In genomic region chr11:77411717-77412441, GRCh38 we compare ENCODE assay signal across 9 cellular contexts.
DNase-seq lines count a peak whose midpoint lies in the region; ATAC-seq, FAIRE-seq and TF ChIP-seq lines count a peak whose summit lies in the region.
"Had no signal": no experiment of that assay in that cellular context is flagged by ENCODE, and none has a peak within 500 bp of the region (broad histone marks: within the 10 kb centered on the region; RNA-seq: fewer than 3 reads in every experiment).

No MANE protein-coding gene starts in this region.

- peaks cover 0 to 32% (median 3%) of the 10 kb centered on the region in 4 donors for H3K4me1 ChIP-seq in Peyer's patch

- FAIRE-seq in GM19239 (lab: Jason Lieb, UNC): peak; percentile 94
- FAIRE-seq: endometrium had no signal

- TF ChIP-seq CTCF in BJ (IDR thresholded peaks at IDR 0.05; ENCODE audit: insufficient read depth, low read depth, low read length) (peak; percentile 39), Peyer's patch (IDR thresholded peaks at IDR 0.05) (peak in 3 of 6 experiments; percentile 20 to 39 (median 27)), fibroblast of villous mesenchyme (IDR thresholded peaks at IDR 0.05; ENCODE audit: insufficient read depth, low read depth, low read length) (peak; percentile 9), neural crest cell (conservative IDR thresholded peaks at IDR 0.05) (no peak)

- DNase-seq in BJ (ENCODE audit: low read depth) (peak; percentile 46), GM19239 (ENCODE audit: insufficient read length, low spot score) (peak; percentile 46), Peyer's patch (peak; percentile 75 to 93 (median 92)), fibroblast of villous mesenchyme (ENCODE audit: low read depth) (peak; percentile 83), neural crest cell (ENCODE audit: low read depth, low spot score) (peak; percentile 70)
- DNase-seq in activated effector memory CD4-positive, alpha-beta T cell treated with Interleukin-2 at 50 U/mL for 16 hours: peak; percentile 72
- DNase-seq in stimulated activated naive CD8-positive, alpha-beta T cell treated with anti-CD3 and anti-CD28 coated beads, Interleukin-15, amount 100 ng/mL, for 72 hours: peak; percentile 80 to 83

- no peaks in the 10 kb centered on the region for H3K9me3 ChIP-seq in Peyer's patch

- peak overlapping the region; percentile 65 for H3K27ac Mint-ChIP-seq in neural crest cell (ENCODE audit: unreplicated experiment)
- peak overlapping the region; percentile 89 to 96 for H3K27ac Mint-ChIP-seq in stimulated activated naive CD8-positive, alpha-beta T cell treated with anti-CD3 and anti-CD28 coated beads, Interleukin-15, amount 100 ng/mL, for 72 hours

- POLR2A ChIA-PET in BJ (lab: Charles Lee): interaction anchor here (0.7 kb wide), 1 partner anchor 22 kb away, joined by 3 read pairs; no protein-coding TSS in a partner anchor

- no peaks in the 10 kb centered on the region for H3K36me3 Mint-ChIP-seq in neural crest cell (ENCODE audit: low read depth)

- peak in 1 of 2 donors; percentile 37 for TF ChIP-seq POLR2A in Peyer's patch (IDR thresholded peaks at IDR 0.05)

- H3K4me3 ChIP-seq in BJ (ENCODE audit: low read depth, low read length) (peak overlapping the region; percentile 73), Peyer's patch (peak overlapping the region; percentile 45 to 63 (median 54)), fibroblast of villous mesenchyme (ENCODE audit: low read depth, low read length) (peak overlapping the region; percentile 72)

- H3K9me3 Mint-ChIP-seq in neural crest cell: no peaks in the 10 kb centered on the region
- H3K9me3 Mint-ChIP-seq in stimulated activated naive CD8-positive, alpha-beta T cell treated with anti-CD3 and anti-CD28 coated beads, Interleukin-15, amount 100 ng/mL, for 72 hours: no peaks in the 10 kb centered on the region

- CTCF ChIA-PET in BJ (lab: Yijun Ruan, JAX): interaction anchor here (0.6 to 2.6 kb wide), 8 partner anchors 8 to 378 kb away, joined by 3 to 8 read pairs (median 4); partner anchors contain the start of gene B3GNT6

- H3K36me3 ChIP-seq in BJ (ENCODE audit: control insufficient read depth, insufficient read depth, low read length): no peaks in the 10 kb centered on the region
- H3K36me3 ChIP-seq in Peyer's patch: no peaks in the 10 kb centered on the region

- H3K27ac ChIP-seq in Peyer's patch: peak overlapping the region; percentile 56 to 70 (median 63)

- H3K27me3 ChIP-seq in BJ (ENCODE audit: control insufficient read depth, insufficient read depth, low read length) (no peaks in the 10 kb centered on the region), Peyer's patch (no peaks in the 10 kb centered on the region)

- peak overlapping the region; percentile 88 for H3K4me3 Mint-ChIP-seq in neural crest cell
- peak overlapping the region; percentile 85 to 97 for H3K4me3 Mint-ChIP-seq in stimulated activated naive CD8-positive, alpha-beta T cell treated with anti-CD3 and anti-CD28 coated beads, Interleukin-15, amount 100 ng/mL, for 72 hours

- ATAC-seq in HG03442 (IDR thresholded peaks at IDR 0.05; ENCODE audit: unreplicated experiment): peak; percentile 91
- ATAC-seq in stimulated activated naive CD8-positive, alpha-beta T cell treated with anti-CD3 and anti-CD28 coated beads, Interleukin-15, amount 100 ng/mL, for 72 hours: peak; percentile 94

- no peaks in the 10 kb centered on the region for H3K27me3 Mint-ChIP-seq in neural crest cell (ENCODE audit: low read depth)
- no peaks in the 10 kb centered on the region for H3K27me3 Mint-ChIP-seq in stimulated activated naive CD8-positive, alpha-beta T cell treated with anti-CD3 and anti-CD28 coated beads, Interleukin-15, amount 100 ng/mL, for 72 hours

- peaks cover 31% of the 10 kb centered on the region for H3K4me1 Mint-ChIP-seq in neural crest cell
- peaks cover 47% of the 10 kb centered on the region for H3K4me1 Mint-ChIP-seq in stimulated activated naive CD8-positive, alpha-beta T cell treated with anti-CD3 and anti-CD28 coated beads, Interleukin-15, amount 100 ng/mL, for 72 hours

Comparison
In these comparisons a context has a peak if more than half of its experiments do, and no peak if none do; other contexts are left out.
1. Peak in every context shown above with its lines: DNase-seq, ATAC-seq, H3K4me3 ChIP-seq and H3K27ac ChIP-seq.